Comparison of ENCODE assay signal across 17 cellular contexts in genomic region chr12:57027011-57027804, GRCh38. TPM values are rescaled to one million over a fixed set of nuclear protein-coding genes. Genes with fewer than 3 reads are reported as not detected.
A peak's percentile ranks its signal among the peaks of the same experiment; 100 is the strongest.
DNase-seq lines count a peak whose midpoint lies in the region; ATAC-seq and TF ChIP-seq lines count a peak whose summit lies in the region.
"Had no signal": no experiment of that assay in that cellular context is flagged by ENCODE, and none has a peak within 500 bp of the region (broad histone marks: within the 10 kb centered on the region; RNA-seq: fewer than 3 reads in every experiment).

No MANE protein-coding gene starts in this region.

- WGBS in aorta, 2 donors = 66 to 68% methylated on average over 13 of the region's 13 CpGs

- no peaks in the 10 kb centered on the region for H3K36me3 Mint-ChIP-seq in activated naive CD4-positive, alpha-beta T cell treated with anti-CD3 and anti-CD28 coated beads, Interleukin-2, amount 50 U/mL, for 24 hours
- H3K36me3 Mint-ChIP-seq in effector memory CD8-positive, alpha-beta T cell (ENCODE audit: insufficient read depth) = peaks cover 3% of the 10 kb centered on the region

- no peaks in the 10 kb centered on the region for H4K20me1 ChIP-seq in OCI-LY3 (ENCODE audit: insufficient read depth, low read length)

- H3K4me3 ChIP-seq in OCI-LY3 (ENCODE audit: low read length) (no peak overlapping the region), stomach smooth muscle (ENCODE audit: low read length in 2 of 2) (peak overlapping the region in 1 of 2 donors; percentile 15), aorta (ENCODE audit: low read length in 2 of 2) (no peak overlapping the region)
- H3K4me3 ChIP-seq: suprapubic skin had no signal

- H3K27ac Mint-ChIP-seq in activated naive CD4-positive, alpha-beta T cell treated with anti-CD3 and anti-CD28 coated beads, Interleukin-2, amount 50 U/mL, for 24 hours = peak overlapping the region; percentile 92
- H3K27ac Mint-ChIP-seq in effector memory CD8-positive, alpha-beta T cell = peak overlapping the region; percentile 8 to 80
- H3K27ac Mint-ChIP-seq: HFFc6 had no signal

- H3K36me3 ChIP-seq in OCI-LY3 (replicated peaks; ENCODE audit: low read depth, low read length) (no peaks in the 10 kb centered on the region), stomach smooth muscle (ENCODE audit: control insufficient read depth in 2 of 2, insufficient read depth in 2 of 2, low read length in 2 of 2) (no peaks in the 10 kb centered on the region), aorta (ENCODE audit: control insufficient read depth in 1 of 2, insufficient read depth in 2 of 2, low read length in 1 of 2) (no peaks in the 10 kb centered on the region)
- H3K36me3 ChIP-seq: suprapubic skin had no signal

- H3K4me3 Mint-ChIP-seq in activated naive CD4-positive, alpha-beta T cell treated with anti-CD3 and anti-CD28 coated beads, Interleukin-2, amount 50 U/mL, for 24 hours = peak overlapping the region; percentile 73
- no peak overlapping the region for H3K4me3 Mint-ChIP-seq in effector memory CD8-positive, alpha-beta T cell
- H3K4me3 Mint-ChIP-seq: HFFc6 had no signal

- no peak overlapping the region for H3K4me2 ChIP-seq in OCI-LY3 (ENCODE audit: low read length)

- no peak for ATAC-seq in effector memory CD8-positive, alpha-beta T cell (replicated peaks)
- ATAC-seq in aorta (ENCODE audit: low FRiP score) (no peak), HG03039 (IDR thresholded peaks at IDR 0.05; ENCODE audit: unreplicated experiment) (no peak)
- ATAC-seq: foreskin keratinocyte had no signal

- H3K79me2 ChIP-seq in OCI-LY3 (ENCODE audit: low read length) = no peaks in the 10 kb centered on the region

- H2AFZ ChIP-seq in OCI-LY3 (ENCODE audit: low read depth, low read length) = peak overlapping the region; percentile 43

- no peak for DNase-seq in activated naive CD4-positive, alpha-beta T cell treated with anti-CD3 and anti-CD28 coated beads, Interleukin-2, amount 50 U/mL, for 16 hours
- no peak for DNase-seq in effector memory CD8-positive, alpha-beta T cell
- DNase-seq in aorta = no peak
- DNase-seq in stimulated activated CD8-positive, alpha-beta memory T cell treated with anti-CD3 and anti-CD28 coated beads, Interleukin-4, amount 100 ng/mL, for 48 hours = no peak
- DNase-seq: dermis blood vessel endothelial cell; foreskin keratinocyte; HFFc6; NCI-H1105 treated with DMSO at 0.1 percent for 48 hours; NK-92 treated with Interleukin-12 subunit alpha and Interleukin-12 subunit beta, amount 100 ng/mL, for 24 hours; right cardiac atrium had no signal

- peaks cover 23% of the 10 kb centered on the region for H3K4me1 ChIP-seq in OCI-LY3 (ENCODE audit: low read length)
- H3K4me1 ChIP-seq in stomach smooth muscle (ENCODE audit: control insufficient read depth, insufficient read depth, low read length) = peaks cover 27% of the 10 kb centered on the region
- H3K4me1 ChIP-seq in aorta (ENCODE audit: control insufficient read depth in 1 of 2, insufficient read depth in 2 of 2, low read length in 2 of 2) = no peaks in the 10 kb centered on the region

- H3K27me3 ChIP-seq in OCI-LY3 (ENCODE audit: low read depth, low read length) = no peaks in the 10 kb centered on the region
- no peaks in the 10 kb centered on the region for H3K27me3 ChIP-seq in stomach smooth muscle (ENCODE audit: control insufficient read depth in 1 of 2, insufficient read depth in 2 of 2, low read length in 2 of 2)
- no peaks in the 10 kb centered on the region for H3K27me3 ChIP-seq in aorta (ENCODE audit: control insufficient read depth in 1 of 2, insufficient read depth in 2 of 2, low read length in 1 of 2)
- H3K27me3 ChIP-seq: suprapubic skin had no signal

- peaks cover 67% of the 10 kb centered on the region for H3K4me1 Mint-ChIP-seq in activated naive CD4-positive, alpha-beta T cell treated with anti-CD3 and anti-CD28 coated beads, Interleukin-2, amount 50 U/mL, for 24 hours
- H3K4me1 Mint-ChIP-seq in effector memory CD8-positive, alpha-beta T cell (ENCODE audit: low read depth in 2 of 2) = peaks cover 18 to 27% of the 10 kb centered on the region in 2 donors

- intact Hi-C loops in aorta (cut with DNase I) = no loop called here

- no peaks in the 10 kb centered on the region for H3K9me3 Mint-ChIP-seq in activated naive CD4-positive, alpha-beta T cell treated with anti-CD3 and anti-CD28 coated beads, Interleukin-2, amount 50 U/mL, for 24 hours
- H3K9me3 Mint-ChIP-seq in effector memory CD8-positive, alpha-beta T cell = no peaks in the 10 kb centered on the region
- H3K9me3 Mint-ChIP-seq: HFFc6 had no signal

- H3K9ac ChIP-seq in OCI-LY3 (ENCODE audit: low read length) (no peak overlapping the region), stomach smooth muscle (ENCODE audit: low read length in 2 of 2) (peak overlapping the region; percentile 29 to 35)

- no peak for TF ChIP-seq CTCF in OCI-LY3 (IDR thresholded peaks at IDR 0.05; ENCODE audit: low read depth, low read length)

- H3K9me3 ChIP-seq in OCI-LY3 (ENCODE audit: insufficient read depth, low read length) (no peaks in the 10 kb centered on the region), stomach smooth muscle (ENCODE audit: control insufficient read depth in 2 of 2, low read length in 2 of 2) (no peaks in the 10 kb centered on the region), aorta (ENCODE audit: control insufficient read depth, low read length) (no peaks in the 10 kb centered on the region)
- H3K9me3 ChIP-seq: suprapubic skin had no signal

- H3K27me3 Mint-ChIP-seq in activated naive CD4-positive, alpha-beta T cell treated with anti-CD3 and anti-CD28 coated beads, Interleukin-2, amount 50 U/mL, for 24 hours = no peaks in the 10 kb centered on the region
- H3K27me3 Mint-ChIP-seq in effector memory CD8-positive, alpha-beta T cell = peaks cover 0 to 11% of the 10 kb centered on the region in 2 donors

- H3K27ac ChIP-seq in OCI-LY3 (ENCODE audit: low read length) = no peak overlapping the region
- peak overlapping the region; percentile 37 for H3K27ac ChIP-seq in stomach smooth muscle (ENCODE audit: low read length)
- no peak overlapping the region for H3K27ac ChIP-seq in aorta (ENCODE audit: low read depth in 1 of 2, low read length in 2 of 2)
- H3K27ac ChIP-seq: C4-2B, foreskin keratinocyte, suprapubic skin had no signal

RNA-seq across cellular contexts. Expression of gene TAC3, which starts 10.9 kb away (rescaled TPM):
- total RNA-seq in aorta = not detected
- under 1 TPM in 1 of 2 donors, not detected in 1; 0.88 TPM for polyA plus RNA-seq in aorta
- total RNA-seq: dermis blood vessel endothelial cell, foreskin keratinocyte, HFFc6, right cardiac atrium, SK-MEL-5, suprapubic skin had no signal
- polyA plus RNA-seq: foreskin keratinocyte, right cardiac atrium had no signal

RNA-seq across cellular contexts. Expression of gene ZBTB39, which starts 20.9 kb away (rescaled TPM):
- 1 to 10 TPM; 6.5 to 6.8 TPM for total RNA-seq in aorta
- polyA plus RNA-seq in aorta = 1 to 10 TPM; 1.5 to 2.1 TPM

RNA-seq across cellular contexts. Expression of gene MYO1A, which starts 22.7 kb away (rescaled TPM):
- total RNA-seq in aorta = 1 to 10 TPM in 1 of 2 donors, under 1 TPM in 1; 0.58 to 1.4 TPM
- polyA plus RNA-seq in aorta = 10 to 100 TPM in 1 of 2 donors, under 1 TPM in 1; 0.05 to 77.4 TPM
- total RNA-seq: dermis blood vessel endothelial cell, foreskin keratinocyte, SK-MEL-5 had no signal
- polyA plus RNA-seq: foreskin keratinocyte had no signal

RNA-seq across cellular contexts. Expression of gene NEMP1, which starts 51.4 kb away (rescaled TPM):
- 1 to 10 TPM; 7.6 to 10.0 TPM for total RNA-seq in aorta
- 1 to 10 TPM in 1 of 2 donors, under 1 TPM in 1; 0.75 to 5.8 TPM for polyA plus RNA-seq in aorta
